ENCODE assay signal across 8 cellular contexts in the genomic region with DNA sequence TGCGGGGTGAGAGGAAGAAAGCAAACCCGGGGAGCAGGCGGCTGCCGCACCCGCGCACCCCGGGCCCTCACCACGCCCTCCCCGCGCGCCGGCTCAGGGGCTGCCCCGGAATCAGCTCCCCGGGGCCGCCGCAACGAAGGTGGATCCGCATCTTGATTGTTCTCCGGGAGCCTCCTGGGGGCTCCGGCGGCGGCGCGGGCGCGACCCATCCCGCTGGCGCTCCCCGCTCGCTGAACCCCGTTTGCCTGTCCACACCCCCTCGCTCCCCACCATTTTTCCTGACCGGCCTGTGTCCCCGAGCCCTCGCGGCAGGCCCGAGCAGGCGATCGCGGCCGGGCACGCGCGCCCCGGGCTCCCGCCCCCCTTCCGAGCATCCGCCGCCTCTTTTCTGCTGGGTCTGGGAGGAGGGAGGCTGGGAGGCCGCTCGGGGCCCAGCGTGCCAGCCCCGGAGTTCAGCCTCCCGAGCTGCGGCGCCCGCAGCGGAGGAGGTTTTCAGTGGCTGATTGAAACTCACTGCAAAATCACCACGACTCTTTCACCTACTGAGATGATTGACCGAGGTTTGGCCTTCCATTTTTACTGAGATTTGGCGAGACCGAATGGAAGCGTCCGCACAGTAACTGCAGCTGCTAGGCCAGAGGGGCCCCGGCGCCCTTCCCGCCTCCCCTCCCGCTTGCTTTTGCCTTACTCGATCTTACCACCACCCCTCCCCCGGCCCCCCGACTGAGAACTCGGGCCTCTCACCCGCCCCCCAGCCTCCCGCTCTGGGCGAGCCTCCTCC. TPM values are rescaled to one million over a fixed set of nuclear protein-coding genes. Genes with fewer than 3 reads are reported as not detected.
DNase-seq lines count a peak whose midpoint lies in the region; ATAC-seq and TF ChIP-seq lines count a peak whose summit lies in the region.

No MANE protein-coding gene starts in this region.

- peak overlapping the region; percentile 84 for H3K9ac ChIP-seq in skeletal muscle satellite cell (ENCODE audit: low read depth, low read length)

- H3K27me3 ChIP-seq in skeletal muscle satellite cell (ENCODE audit: control insufficient read depth, insufficient read depth, low read length), result no peaks in the 10 kb centered on the region

- peaks cover 24% of the 10 kb centered on the region for H3K4me1 Mint-ChIP-seq in glutamatergic neuron (ENCODE audit: low read depth, unreplicated experiment)

- peaks cover 9% of the 10 kb centered on the region for H3K4me1 ChIP-seq in skeletal muscle satellite cell (ENCODE audit: control insufficient read depth, insufficient read depth, low read length)

- H3K27ac Mint-ChIP-seq in glutamatergic neuron (ENCODE audit: unreplicated experiment), result peak overlapping the region; percentile 96

- H3K4me3 ChIP-seq in skeletal muscle satellite cell (ENCODE audit: low read length), result peak overlapping the region; percentile 94

- ATAC-seq in GM19035 (IDR thresholded peaks at IDR 0.05; ENCODE audit: unreplicated experiment), result peak; percentile 54
- ATAC-seq in HG03175 (IDR thresholded peaks at IDR 0.05; ENCODE audit: unreplicated experiment), result no peak
- ATAC-seq in HG03039 (IDR thresholded peaks at IDR 0.05; ENCODE audit: unreplicated experiment), result no peak

- DNase-seq in NCI-H69 (lab: John Stamatoyannopoulos, UW) (peak; percentile 61), glutamatergic neuron (peak; percentile 73), T-helper 1 cell (no peak), NOMO-1 treated with DMSO at 0.1 percent for 48 hours (lab: John Stamatoyannopoulos, UW; ENCODE audit: unreplicated experiment) (no peak)

- H3K9me3 Mint-ChIP-seq in glutamatergic neuron (ENCODE audit: unreplicated experiment), result peaks cover 60% of the 10 kb centered on the region

- TF ChIP-seq CTCF in glutamatergic neuron (IDR thresholded peaks at IDR 0.05; ENCODE audit: partially characterized antibody, unreplicated experiment), result no peak

- H3K4me3 Mint-ChIP-seq in glutamatergic neuron (ENCODE audit: unreplicated experiment), result peak overlapping the region; percentile 95

- H3K36me3 Mint-ChIP-seq in glutamatergic neuron (ENCODE audit: unreplicated experiment), result peaks cover 19% of the 10 kb centered on the region

- H3K27me3 Mint-ChIP-seq in glutamatergic neuron (ENCODE audit: unreplicated experiment), result peaks cover 45% of the 10 kb centered on the region

- H3K4me2 ChIP-seq in skeletal muscle satellite cell (ENCODE audit: low read length), result peak overlapping the region; percentile 95

- H3K9me3 ChIP-seq in skeletal muscle satellite cell (replicated peaks; ENCODE audit: low read length), result no peaks in the 10 kb centered on the region

- H3K36me3 ChIP-seq in skeletal muscle satellite cell (ENCODE audit: insufficient read depth, low read length), result no peaks in the 10 kb centered on the region

RNA-seq across cellular contexts. Expression of a gene that starts 4.7 kb away (rescaled TPM):
- total RNA-seq in glutamatergic neuron (ENCODE audit: unreplicated experiment), result 576 TPM
- 0.25 and 4.2 TPM in 2 replicates for total RNA-seq in skeletal muscle satellite cell (2012; rRNA removed)

Comparison
In these comparisons a context has a peak if more than half of its experiments do, and no peak if none do; other contexts are left out.
1. DNase-seq: peak in NCI-H69 (single experiment) and glutamatergic neuron (single experiment); none in T-helper 1 cell (0 of 5) and NOMO-1 treated with DMSO at 0.1 percent for 48 hours (single experiment).